Comparison of ENCODE assay signal across 9 cellular contexts in genomic region chr19:52785506-52785905, GRCh38. TPM values are rescaled to one million over a fixed set of nuclear protein-coding genes. Genes with fewer than 3 reads are reported as not detected.
DNase-seq lines count a peak whose midpoint lies in the region; ATAC-seq and TF ChIP-seq lines count a peak whose summit lies in the region.
"Had no signal": no experiment of that assay in that cellular context is flagged by ENCODE, and none has a peak within 500 bp of the region (broad histone marks: within the 10 kb centered on the region; RNA-seq: fewer than 3 reads in every experiment).

No MANE protein-coding gene starts in this region.

- no peak overlapping the region for H3K27ac ChIP-seq in RWPE2 (ENCODE audit: poor library complexity, severe bottlenecking)
- peak overlapping the region in 4 of 8 donors; percentile 73 to 85 (median 81) for H3K27ac ChIP-seq in spleen

- H3K36me3 ChIP-seq in RWPE2 (ENCODE audit: low read depth) (no peaks in the 10 kb centered on the region), spleen (peaks cover 0 to 31% (median 2%) of the 10 kb centered on the region in 6 donors)

- H3K9me3 ChIP-seq in RWPE2 (ENCODE audit: severe bottlenecking) (peaks cover 2% of the 10 kb centered on the region), spleen (peaks cover 0 to 31% (median 2%) of the 10 kb centered on the region in 8 donors)

- intact Hi-C loops in spleen (cut with DNase I; ENCODE audit: low total_unique reads) = no loop called here

- TF ChIP-seq POLR2A in spleen (IDR thresholded peaks at IDR 0.05) = no peak

- peak overlapping the region; percentile 39 for H3K4me3 ChIP-seq in RWPE2 (ENCODE audit: severe bottlenecking)
- peak overlapping the region; percentile 80 for H3K4me3 ChIP-seq in epithelial cell of esophagus (ENCODE audit: low read length)
- peak overlapping the region in 5 of 8 donors; percentile 58 to 87 (median 69) for H3K4me3 ChIP-seq in spleen

- H3K27me3 ChIP-seq in RWPE2 (ENCODE audit: insufficient read depth, poor library complexity, severe bottlenecking) (no peaks in the 10 kb centered on the region), spleen (replicated peaks in 1 of 7) (no peaks in the 10 kb centered on the region)

- WGBS in spleen, 5 donors = 87 to 95% (median 92%) methylated on average over 3 of the region's 3 CpGs

- ATAC-seq in RWPE2 (ENCODE audit: low read depth) = no peak
- ATAC-seq in GM18861 (IDR thresholded peaks at IDR 0.05; ENCODE audit: unreplicated experiment) = no peak

- TF ChIP-seq CTCF in RWPE2 (IDR thresholded peaks at IDR 0.05; ENCODE audit: poor library complexity, severe bottlenecking) (no peak), epithelial cell of esophagus (IDR thresholded peaks at IDR 0.05; ENCODE audit: insufficient read depth, low read depth, low read length, missing control alignments) (no peak), spleen (IDR thresholded peaks at IDR 0.05 in 8 of 11, conservative IDR thresholded peaks at IDR 0.05 in 3 of 11) (no peak)

- peak; percentile 24 for DNase-seq in NCI-H2171 treated with DMSO at 0.1 percent for 48 hours (lab: John Stamatoyannopoulos, UW)
- DNase-seq in NCI-H2171 (lab: John Stamatoyannopoulos, UW) = no peak
- DNase-seq in RWPE2 (ENCODE audit: low spot score) = no peak
- DNase-seq in epithelial cell of esophagus (ENCODE audit: low read depth) = no peak
- no peak for DNase-seq in spleen
- no peak for DNase-seq in SKM-1 (lab: John Stamatoyannopoulos, UW; ENCODE audit: unreplicated experiment)
- no peak for DNase-seq in kidney tubule cell (ENCODE audit: low spot score)
- DNase-seq: NCI-H82 had no signal

- H3K4me1 ChIP-seq in RWPE2 (ENCODE audit: insufficient read depth, poor library complexity, severe bottlenecking) (no peaks in the 10 kb centered on the region), spleen (peaks cover 0 to 34% (median 16%) of the 10 kb centered on the region in 6 donors)

RNA-seq across cellular contexts. Expression of gene ZNF600, which starts 1.1 kb away (rescaled TPM):
- total RNA-seq in spleen = 10 to 100 TPM; 10.7 to 32.3 (median 22.4) TPM
- 10 to 100 TPM in 2 of 3 donors, 1 to 10 TPM in 1; 7.5 to 20.4 (median 17.0) TPM for polyA plus RNA-seq in spleen

RNA-seq across cellular contexts. Expression of gene ZNF28, which starts 35.9 kb away (rescaled TPM):
- total RNA-seq in spleen = 10 to 100 TPM; 11.1 to 20.2 (median 15.6) TPM
- polyA plus RNA-seq in spleen = 1 to 10 TPM; 1.8 to 4.0 (median 2.9) TPM

RNA-seq across cellular contexts. Expression of gene ZNF611, which starts 50.7 kb away (rescaled TPM):
- total RNA-seq in spleen = 10 to 100 TPM; 17.4 to 32.5 (median 25.0) TPM
- polyA plus RNA-seq in spleen = 1 to 10 TPM; 2.6 to 6.9 (median 2.6) TPM
